Comparison of ENCODE assay signal across 10 cellular contexts in genomic region chr12:56028511-56029165, GRCh38. TPM values are rescaled to one million over a fixed set of nuclear protein-coding genes. Genes with fewer than 3 reads are reported as not detected.
A peak's percentile ranks its signal among the peaks of the same experiment; 100 is the strongest.
DNase-seq lines count a peak whose midpoint lies in the region; ATAC-seq and TF ChIP-seq lines count a peak whose summit lies in the region.
"Had no signal": no experiment of that assay in that cellular context is flagged by ENCODE, and none has a peak within 500 bp of the region (broad histone marks: within the 10 kb centered on the region; RNA-seq: fewer than 3 reads in every experiment).

No MANE protein-coding gene starts in this region.

- H3K36me3 Mint-ChIP-seq in Caco-2 (ENCODE audit: insufficient read depth, unreplicated experiment): peaks cover 18% of the 10 kb centered on the region

- peak overlapping the region; percentile 7 for H3K4me3 Mint-ChIP-seq in Caco-2 (ENCODE audit: unreplicated experiment)

- peaks cover 16% of the 10 kb centered on the region for H3K4me1 Mint-ChIP-seq in Caco-2 (ENCODE audit: low read depth, unreplicated experiment)

- ATAC-seq in omental fat pad (ENCODE audit: low FRiP score): peak; percentile 81
- no peak for ATAC-seq in left colon

- peak overlapping the region; percentile 61 to 64 for H3K27ac ChIP-seq in breast epithelium
- H3K27ac ChIP-seq: HL-60, right atrium auricular region had no signal

- H3K36me3 ChIP-seq in Caco-2 (ENCODE audit: control insufficient read depth, insufficient read depth, low read length): peaks cover 7% of the 10 kb centered on the region
- H3K36me3 ChIP-seq in breast epithelium: no peaks in the 10 kb centered on the region

- no peak overlapping the region for H3K4me3 ChIP-seq in Caco-2 (ENCODE audit: low read depth, low read length)
- no peak overlapping the region for H3K4me3 ChIP-seq in breast epithelium
- H3K4me3 ChIP-seq: right atrium auricular region, testis had no signal

- H3K4me1 ChIP-seq in Caco-2 (peaks cover 16% of the 10 kb centered on the region), breast epithelium (no peaks in the 10 kb centered on the region)
- H3K4me1 ChIP-seq: right atrium auricular region, testis had no signal

- no peaks in the 10 kb centered on the region for H3K27me3 ChIP-seq in Caco-2 (replicated peaks; ENCODE audit: control insufficient read depth, insufficient read depth, low read length)
- H3K27me3 ChIP-seq in breast epithelium: no peaks in the 10 kb centered on the region
- H3K27me3 ChIP-seq: right atrium auricular region, testis had no signal

- intact Hi-C loops in Caco-2 (cut with micrococcal nuclease; ENCODE audit: unreplicated experiment) (loop anchor here (1.0 to 5.0 kb wide), 4 partner anchors 18 to 96 kb away; partner anchors contain the start of gene DGKA), breast epithelium (cut with DNase I; ENCODE audit: low total_unique reads) (no loop called here), left colon (cut with DNase I, micrococcal nuclease) (no loop called here)

- no TSS peak for BruUV-seq in Caco-2 (replicated peaks; lab: Mats Ljungman, UMichigan)

- TF ChIP-seq CTCF in Caco-2 (IDR thresholded peaks at IDR 0.05; ENCODE audit: insufficient read depth in 1 of 2, low read depth in 1 of 2, low read length in 1 of 2, severe bottlenecking in 1 of 2, unreplicated experiment in 1 of 2) (no peak), breast epithelium (IDR thresholded peaks at IDR 0.05) (no peak), omental fat pad (IDR thresholded peaks at IDR 0.05) (no peak), GM20000 (IDR thresholded peaks at IDR 0.05; ENCODE audit: extremely low read depth, missing control alignments) (no peak)

- no peak for TF ChIP-seq POLR2A in breast epithelium (IDR thresholded peaks at IDR 0.05)

- no peak for DNase-seq in Caco-2
- DNase-seq in LHCN-M2 (ENCODE audit: low read depth): peak; percentile 20
- no peak for DNase-seq in breast epithelium (ENCODE audit: low spot score in 2 of 2)
- DNase-seq in omental fat pad (ENCODE audit: low spot score): no peak
- no peak for DNase-seq in left colon
- no peak for DNase-seq in NOMO-1 (lab: John Stamatoyannopoulos, UW; ENCODE audit: unreplicated experiment in 2 of 2)
- no peak for DNase-seq in GM20000 (ENCODE audit: low spot score)
- DNase-seq: testis had no signal

- H3K9me3 ChIP-seq in Caco-2 (no peaks in the 10 kb centered on the region), breast epithelium (no peaks in the 10 kb centered on the region)
- H3K9me3 ChIP-seq: right atrium auricular region, testis had no signal

- peak overlapping the region; percentile 67 for H3K27ac Mint-ChIP-seq in Caco-2 (ENCODE audit: unreplicated experiment)

- POLR2A ChIA-PET in Caco-2 (lab: Charles Lee): interaction anchor here (0.7 to 1.5 kb wide), 4 partner anchors 22 to 322 kb away, joined by 5 to 14 read pairs (median 9); partner anchors contain the start of genes RAB5B and SUOX

- H3K9me3 Mint-ChIP-seq in Caco-2 (ENCODE audit: unreplicated experiment): no peaks in the 10 kb centered on the region

- CTCF ChIA-PET in Caco-2 (lab: Charles Lee): interaction anchor here (1.1 to 2.9 kb wide), 6 partner anchors 14 to 101 kb away, joined by 3 to 97 read pairs (median 12); partner anchors contain the start of genes PYM1 and SUOX

- no peaks in the 10 kb centered on the region for H3K27me3 Mint-ChIP-seq in Caco-2 (ENCODE audit: insufficient read depth, unreplicated experiment)

RNA-seq across cellular contexts. Expression of gene IKZF4, which starts 7.8 kb away (rescaled TPM):
- total RNA-seq in Caco-2 (2022) (15.6 and 15.7 TPM in 2 replicates), LHCN-M2 (2014; rRNA removed) (2.2 and 3.4 TPM in 2 replicates), breast epithelium (1 to 10 TPM; 2.9 to 4.6 (median 4.2) TPM), omental fat pad (10 to 100 TPM in 1 of 4 donors, 1 to 10 TPM in 3; 4.4 to 10.3 (median 6.6) TPM), left colon (1 to 10 TPM; 3.9 to 5.0 TPM)
- polyA plus RNA-seq in LHCN-M2 (2012): 2.4 TPM

RNA-seq across cellular contexts. Expression of gene RPS26, which starts 13.1 kb away (rescaled TPM):
- total RNA-seq in Caco-2 (2022) (50.2 and 60.4 TPM in 2 replicates), LHCN-M2 (2014; rRNA removed) (414 and 1,103 TPM in 2 replicates), breast epithelium (1,000 to 10,000 TPM in 1 of 3 donors, 100 to 1,000 TPM in 2; 557 to 1,840 (median 572) TPM), omental fat pad (1,000 to 10,000 TPM in 2 of 4 donors, 100 to 1,000 TPM in 2; 482 to 1,592 (median 1,024) TPM), left colon (10 to 100 TPM; 54.5 to 73.9 TPM)
- polyA plus RNA-seq in LHCN-M2 (2012): 1,475 TPM

RNA-seq across cellular contexts. Expression of gene SUOX, which starts 31.6 kb away (rescaled TPM):
- 37.9 and 40.8 TPM in 2 replicates for total RNA-seq in Caco-2 (2022)
- total RNA-seq in LHCN-M2 (2014; rRNA removed): 16.1 and 21.8 TPM in 2 replicates
- 11.7 TPM for polyA plus RNA-seq in LHCN-M2 (2012)
- total RNA-seq in breast epithelium: 10 to 100 TPM; 24.6 to 30.2 (median 29.9) TPM
- total RNA-seq in omental fat pad: 10 to 100 TPM; 14.5 to 43.0 (median 22.9) TPM
- 10 to 100 TPM; 24.1 to 24.4 TPM for total RNA-seq in left colon

RNA-seq across cellular contexts. Expression of gene ERBB3, which starts 51.3 kb away (rescaled TPM):
- total RNA-seq in Caco-2 (2022) (101 and 109 TPM in 2 replicates), LHCN-M2 (2014; rRNA removed) (1.7 TPM in 1 of 2 replicates, not detected in the other), breast epithelium (100 to 1,000 TPM in 2 of 3 donors, under 1 TPM in 1; 0.48 to 187 (median 119) TPM), omental fat pad (1 to 10 TPM; 2.9 to 8.3 (median 7.6) TPM), left colon (100 to 1,000 TPM; 188 to 261 TPM)
- 0.73 TPM for polyA plus RNA-seq in LHCN-M2 (2012)

RNA-seq across cellular contexts. Expression of gene RAB5B, which starts 54.8 kb away (rescaled TPM):
- total RNA-seq in Caco-2 (2022) (98.4 and 107 TPM in 2 replicates), LHCN-M2 (2014; rRNA removed) (46.7 and 60.3 TPM in 2 replicates), breast epithelium (10 to 100 TPM; 74.9 to 98.8 (median 75.7) TPM), omental fat pad (10 to 100 TPM; 46.2 to 71.5 (median 64.8) TPM), left colon (100 to 1,000 TPM; 149 to 169 TPM)
- 58.5 TPM for polyA plus RNA-seq in LHCN-M2 (2012)
